Comparison of ENCODE assay signal across 14 cellular contexts in the genomic region with DNA sequence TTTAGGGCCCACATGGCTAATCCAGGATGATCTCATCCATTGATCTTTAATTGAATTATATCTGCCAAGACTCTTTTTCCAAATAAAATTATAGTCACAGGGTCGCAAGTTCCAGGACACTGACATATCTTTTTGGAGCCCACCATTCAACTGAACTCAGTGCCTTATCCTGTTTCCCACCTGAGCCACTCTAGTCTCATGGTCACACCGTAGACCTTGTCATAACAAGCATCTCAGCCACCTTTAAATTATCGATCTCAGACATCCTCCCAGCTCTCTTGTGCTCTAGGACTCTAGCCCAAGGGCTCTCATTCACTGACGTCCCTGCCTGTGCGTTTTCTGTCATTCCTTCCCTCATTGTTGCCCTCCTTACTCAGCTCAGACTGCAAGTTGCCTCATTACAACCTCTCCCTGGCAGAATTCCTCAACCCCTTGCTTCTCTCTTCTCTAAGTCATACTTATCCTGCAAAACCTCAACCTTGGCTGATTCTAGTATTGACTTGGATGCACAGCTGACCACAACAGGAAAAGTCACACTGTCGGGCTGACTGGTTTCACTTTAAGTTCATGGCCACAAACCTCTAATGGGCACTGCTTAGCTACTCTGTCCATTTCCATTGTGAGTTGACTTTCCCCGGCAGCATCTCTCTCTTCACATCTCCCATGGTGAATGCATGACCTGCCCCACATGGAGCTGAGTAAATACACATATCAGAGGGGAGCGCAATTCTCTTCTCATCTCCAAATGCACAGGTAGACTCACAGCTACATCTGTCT.
DNase-seq lines count a peak whose midpoint lies in the region; TF ChIP-seq lines count a peak whose summit lies in the region.
"Had no signal": no experiment of that assay in that cellular context is flagged by ENCODE, and none has a peak within 500 bp of the region (broad histone marks: within the 10 kb centered on the region; RNA-seq: fewer than 3 reads in every experiment).

No MANE protein-coding gene starts in this region.

- in situ Hi-C loops in ACHN (cut with HindIII; ENCODE audit: low pct_ligation_motif_present, low pct_unique_long_range_greater_than_20kb, low sequenced_read_pairs), result no loop called here

- H3K9me3 Mint-ChIP-seq in CD8-positive, alpha-beta memory T cell, result no peaks in the 10 kb centered on the region
- H3K9me3 Mint-ChIP-seq: CD4-positive, alpha-beta memory T cell; T-helper 2 cell treated with Interferon-gamma antibody and Interleukin-4, amounts not matched to agents 5 μg/mL and 100 μg/mL, for 36 hours had no signal

- CTCF ChIA-PET in CD8-positive, alpha-beta memory T cell (lab: Charles Lee), result interaction anchor here (1.3 to 9.9 kb wide), 3 partner anchors 13 to 29 kb away, joined by 3 to 89 read pairs (median 76); no protein-coding TSS in a partner anchor

- no peak overlapping the region for H3K4me3 Mint-ChIP-seq in CD8-positive, alpha-beta memory T cell
- H3K4me3 Mint-ChIP-seq: CD4-positive, alpha-beta memory T cell; T-helper 2 cell treated with Interferon-gamma antibody and Interleukin-4, amounts not matched to agents 5 μg/mL and 100 μg/mL, for 36 hours had no signal

- POLR2A ChIA-PET in CD8-positive, alpha-beta memory T cell (lab: Charles Lee), result no interaction called here

- H3K4me1 Mint-ChIP-seq in CD8-positive, alpha-beta memory T cell, result peaks cover 0 to 6% (median 0%) of the 10 kb centered on the region in 3 donors

- H3K9me3 ChIP-seq in CD8-positive, alpha-beta memory T cell (ENCODE audit: low read length), result no peaks in the 10 kb centered on the region
- H3K9me3 ChIP-seq in adrenal gland (replicated peaks in 1 of 3), result no peaks in the 10 kb centered on the region

- no peaks in the 10 kb centered on the region for H3K27me3 ChIP-seq in CD8-positive, alpha-beta memory T cell (ENCODE audit: insufficient read depth, low read length, poor library complexity, severe bottlenecking)
- H3K27me3 ChIP-seq in adrenal gland, result no peaks in the 10 kb centered on the region

- H3K36me3 ChIP-seq in CD8-positive, alpha-beta memory T cell (ENCODE audit: insufficient read depth, low read length), result no peaks in the 10 kb centered on the region
- no peaks in the 10 kb centered on the region for H3K36me3 ChIP-seq in adrenal gland (replicated peaks in 1 of 2)

- intact Hi-C loops in adrenal gland (cut with DNase I), result no loop called here

- H3K27me3 Mint-ChIP-seq in CD8-positive, alpha-beta memory T cell, result no peaks in the 10 kb centered on the region
- H3K27me3 Mint-ChIP-seq: CD4-positive, alpha-beta memory T cell had no signal

- H3K4me3 ChIP-seq in CD8-positive, alpha-beta memory T cell (ENCODE audit: low read length), result peak overlapping the region; percentile 30
- no peak overlapping the region for H3K4me3 ChIP-seq in adrenal gland

- peak; percentile 12 for DNase-seq in ACHN
- no peak for DNase-seq in CD8-positive, alpha-beta memory T cell
- DNase-seq in NCI-H69 (lab: John Stamatoyannopoulos, UW), result peak; percentile 3
- peak; percentile 7 for DNase-seq in ecto neural progenitor cell (ENCODE audit: low spot score)
- DNase-seq in DMS114 treated with DMSO at 0.1 percent for 48 hours (lab: John Stamatoyannopoulos, UW; ENCODE audit: unreplicated experiment), result no peak
- DNase-seq in NCI-H2107 (lab: John Stamatoyannopoulos, UW), result no peak
- DNase-seq in adrenal gland, result no peak
- DNase-seq in NCI-H2227 treated with DMSO at 0.1 percent for 48 hours (lab: John Stamatoyannopoulos, UW), result no peak
- DNase-seq: caudate nucleus, NCI-H226, posterior cingulate gyrus had no signal

- 78 to 89% (median 85%) methylated on average over 7 to 8 of the region's 8 CpGs for WGBS in adrenal gland, 4 donors

- TF ChIP-seq POLR2A in adrenal gland (IDR thresholded peaks at IDR 0.05), result no peak

- no peak overlapping the region for H3K27ac ChIP-seq in CD8-positive, alpha-beta memory T cell (ENCODE audit: low read depth, low read length)
- H3K27ac ChIP-seq in adrenal gland, result no peak overlapping the region
- H3K27ac ChIP-seq: RWPE1 had no signal

- peaks cover 61% of the 10 kb centered on the region for H3K4me1 ChIP-seq in CD8-positive, alpha-beta memory T cell (ENCODE audit: insufficient read depth, low read length)
- peaks cover 5 to 12% of the 10 kb centered on the region in 2 donors for H3K4me1 ChIP-seq in adrenal gland (replicated peaks in 1 of 2)

- no peak for TF ChIP-seq CTCF in adrenal gland (IDR thresholded peaks at IDR 0.05)

- no peaks in the 10 kb centered on the region for H3K36me3 Mint-ChIP-seq in CD8-positive, alpha-beta memory T cell
- H3K36me3 Mint-ChIP-seq: CD4-positive, alpha-beta memory T cell had no signal

- no peak overlapping the region for H3K27ac Mint-ChIP-seq in CD8-positive, alpha-beta memory T cell
- H3K27ac Mint-ChIP-seq: T-helper 2 cell treated with Interferon-gamma antibody and Interleukin-4, amounts not matched to agents 5 μg/mL and 100 μg/mL, for 36 hours had no signal

Comparison
In these comparisons a context has a peak if more than half of its experiments do, and no peak if none do; other contexts are left out.
1. DNase-seq: peak in ACHN (single experiment), NCI-H69 (single experiment) and ecto neural progenitor cell (single experiment); none in CD8-positive, alpha-beta memory T cell (0 of 5), DMS114 treated with DMSO at 0.1 percent for 48 hours (single experiment), NCI-H2107 (single experiment), adrenal gland (0 of 7) and NCI-H2227 treated with DMSO at 0.1 percent for 48 hours (single experiment).